ENCODE assay signal across 25 cellular contexts in the genomic region with DNA sequence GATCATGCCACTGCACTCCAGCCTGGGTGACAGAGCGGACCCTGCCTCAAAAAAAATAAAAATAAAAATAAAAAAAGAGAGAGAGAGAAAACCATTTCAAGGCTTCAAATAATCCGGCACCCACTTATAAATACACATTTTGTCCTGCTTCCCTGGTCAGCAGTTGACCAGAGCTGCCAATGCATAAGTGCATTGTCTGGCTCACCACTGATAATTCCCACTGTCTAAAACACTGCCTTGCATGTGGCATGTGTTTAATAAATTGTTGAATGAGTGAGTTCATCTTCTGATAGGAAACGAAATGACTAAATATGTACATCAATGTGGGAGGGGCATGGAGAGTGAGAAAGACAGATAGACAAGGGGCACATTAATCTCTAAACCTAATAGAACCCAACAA. TPM values are rescaled to one million over a fixed set of nuclear protein-coding genes. Genes with fewer than 3 reads are reported as not detected.
"Had no signal": no experiment of that assay in that cellular context is flagged by ENCODE, and none has a peak within 500 bp of the region (broad histone marks: within the 10 kb centered on the region; RNA-seq: fewer than 3 reads in every experiment).

No MANE protein-coding gene starts in this region.

- ATAC-seq: effector memory CD8-positive, alpha-beta T cell; esophagus mucosa; gastrocnemius medialis; left lung; left ventricle myocardium superior; lower lobe of right lung; mucosa of descending colon had no signal

- FAIRE-seq: colon, endometrium, islet of Langerhans, keratinocyte had no signal

- H3K79me2 ChIP-seq: hepatocyte had no signal

- H3K4me3 ChIP-seq: coronary artery, esophagus squamous epithelium, gastrocnemius medialis, heart left ventricle, hepatocyte, left lung, lower lobe of right lung, mucosa of descending colon had no signal

- H3K9me3 ChIP-seq: esophagus squamous epithelium, gastrocnemius medialis, heart left ventricle, left lung, lower lobe of right lung, mucosa of descending colon had no signal

- H3K4me1 ChIP-seq: esophagus squamous epithelium, gastrocnemius medialis, heart left ventricle, left lung, lower lobe of right lung had no signal

- H3K27ac Mint-ChIP-seq: effector memory CD8-positive, alpha-beta T cell; endodermal cell had no signal

- H3K36me3 ChIP-seq: esophagus squamous epithelium, gastrocnemius medialis, heart left ventricle, left lung, lower lobe of right lung had no signal

- H3K4me2 ChIP-seq: hepatocyte had no signal

- H3K9me3 Mint-ChIP-seq: effector memory CD8-positive, alpha-beta T cell; endodermal cell had no signal

- H3K27ac ChIP-seq: coronary artery, epithelial cell of prostate, esophagus squamous epithelium, gastrocnemius medialis, heart left ventricle, hepatocyte, left lung, lower lobe of right lung had no signal

- H3K27me3 ChIP-seq: esophagus squamous epithelium, gastrocnemius medialis, heart left ventricle, left lung had no signal

- H3K4me3 Mint-ChIP-seq: effector memory CD8-positive, alpha-beta T cell; endodermal cell had no signal

- H2AFZ ChIP-seq: hepatocyte had no signal

- DNase-seq: dermis blood vessel endothelial cell; effector CD8-positive, alpha-beta T cell; effector memory CD8-positive, alpha-beta T cell; endodermal cell; erythroblast; esophagus squamous epithelium; foreskin fibroblast; foreskin melanocyte; gastrocnemius medialis; heart left ventricle; left cardiac atrium; left lung; left ventricle myocardium superior; lower lobe of right lung; mesenchymal stem cell; midbrain; mucosa of descending colon had no signal

RNA-seq across cellular contexts. Expression of a gene that starts 42.9 kb away (rescaled TPM):
- polyA plus RNA-seq: keratinocyte had no signal
